In the genomic region with DNA sequence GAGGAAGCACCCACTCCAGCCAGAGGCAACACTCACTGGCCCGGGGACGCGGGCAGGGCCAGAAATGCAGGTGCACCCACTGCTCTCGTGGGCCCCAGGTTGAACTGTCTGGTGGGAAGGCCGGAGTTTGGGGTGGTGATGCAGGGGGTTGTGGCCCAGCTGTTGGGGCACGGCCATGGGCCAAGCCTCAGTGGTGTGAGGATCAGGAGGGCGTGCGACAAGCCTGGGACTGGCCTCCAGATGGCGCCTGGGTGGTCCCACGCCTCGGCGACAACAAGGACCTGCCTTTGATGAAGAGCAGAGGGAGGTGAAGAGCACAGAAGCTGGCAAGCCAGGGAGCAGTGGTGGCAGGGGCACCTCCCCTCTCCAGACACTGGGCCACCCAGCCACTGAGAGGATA, we compare ENCODE assay signal across 15 cellular contexts.
"Had no signal": no experiment of that assay in that cellular context is flagged by ENCODE, and none has a peak within 500 bp of the region (broad histone marks: within the 10 kb centered on the region; RNA-seq: fewer than 3 reads in every experiment).

No MANE protein-coding gene starts in this region.

- H3K27me3 ChIP-seq: ascending aorta, dorsolateral prefrontal cortex, gastrocnemius medialis, heart left ventricle, right lobe of liver, upper lobe of left lung had no signal

- H3K27ac Mint-ChIP-seq: activated CD4-positive, alpha-beta memory T cell treated with anti-CD3 and anti-CD28 coated beads for 36 hours; activated CD8-positive, alpha-beta memory T cell treated with anti-CD3 and anti-CD28 coated beads, Interleukin-2, amount 10 ng/mL, durations not matched to agents 7 days and 5 days; activated naive CD8-positive, alpha-beta T cell treated with anti-CD3 and anti-CD28 coated beads, Interleukin-2, amount 50 U/mL, for 24 hours; nephron; stimulated activated naive CD8-positive, alpha-beta T cell treated with anti-CD3 and anti-CD28 coated beads, Interleukin-15, Interleukin-2, amounts not matched to agents 100 ng/mL and 50 ng/mL, for 24 hours had no signal

- H3K36me3 Mint-ChIP-seq: activated CD8-positive, alpha-beta memory T cell treated with anti-CD3 and anti-CD28 coated beads, Interleukin-2, amount 10 ng/mL, durations not matched to agents 7 days and 5 days had no signal

- H3K27me3 Mint-ChIP-seq: activated CD4-positive, alpha-beta memory T cell treated with anti-CD3 and anti-CD28 coated beads for 36 hours; activated CD8-positive, alpha-beta memory T cell treated with anti-CD3 and anti-CD28 coated beads, Interleukin-2, amount 10 ng/mL, durations not matched to agents 7 days and 5 days; activated naive CD8-positive, alpha-beta T cell treated with anti-CD3 and anti-CD28 coated beads, Interleukin-2, amount 50 U/mL, for 24 hours; stimulated activated naive CD8-positive, alpha-beta T cell treated with anti-CD3 and anti-CD28 coated beads, Interleukin-15, Interleukin-2, amounts not matched to agents 100 ng/mL and 50 ng/mL, for 24 hours had no signal

- H3K9me3 ChIP-seq: ascending aorta, gastrocnemius medialis, heart left ventricle, right lobe of liver, suprapubic skin, upper lobe of left lung had no signal

- H3K27ac ChIP-seq: ascending aorta, dorsolateral prefrontal cortex, gastrocnemius medialis, heart left ventricle, right lobe of liver, suprapubic skin, upper lobe of left lung had no signal

- H3K4me1 ChIP-seq: ascending aorta, gastrocnemius medialis, heart left ventricle, right lobe of liver, suprapubic skin had no signal

- H3K4me1 Mint-ChIP-seq: activated CD8-positive, alpha-beta memory T cell treated with anti-CD3 and anti-CD28 coated beads, Interleukin-2, amount 10 ng/mL, durations not matched to agents 7 days and 5 days; nephron had no signal

- H3K36me3 ChIP-seq: ascending aorta, gastrocnemius medialis, heart left ventricle, right lobe of liver, suprapubic skin had no signal

- H3K4me3 ChIP-seq: ascending aorta, dorsolateral prefrontal cortex, gastrocnemius medialis, heart left ventricle, right lobe of liver, suprapubic skin, upper lobe of left lung had no signal

- H3K4me3 Mint-ChIP-seq: activated CD4-positive, alpha-beta memory T cell treated with anti-CD3 and anti-CD28 coated beads for 36 hours; activated CD8-positive, alpha-beta memory T cell treated with anti-CD3 and anti-CD28 coated beads, Interleukin-2, amount 10 ng/mL, durations not matched to agents 7 days and 5 days; activated naive CD8-positive, alpha-beta T cell treated with anti-CD3 and anti-CD28 coated beads, Interleukin-2, amount 50 U/mL, for 24 hours; nephron; stimulated activated naive CD8-positive, alpha-beta T cell treated with anti-CD3 and anti-CD28 coated beads, Interleukin-15, Interleukin-2, amounts not matched to agents 100 ng/mL and 50 ng/mL, for 24 hours had no signal

- DNase-seq: activated CD4-positive, alpha-beta memory T cell treated with anti-CD3 and anti-CD28 coated beads for 36 hours; activated CD8-positive, alpha-beta memory T cell treated with anti-CD3 and anti-CD28 coated beads, Interleukin-2, amount 10 ng/mL, durations not matched to agents 7 days and 5 days; activated gamma-delta T cell treated with Interleukin-2 at 50 U/mL for 16 hours; activated naive CD8-positive, alpha-beta T cell treated with anti-CD3 and anti-CD28 coated beads, Interleukin-2, amount 50 U/mL, for 24 hours; activated T-cell treated with anti-CD3 and anti-CD28 coated beads, Interleukin-2, amount 50 U/mL, for 48 hours; mesenchymal stem cell had no signal

- ATAC-seq: activated CD8-positive, alpha-beta memory T cell treated with anti-CD3 and anti-CD28 coated beads, Interleukin-2, amount 10 ng/mL, durations not matched to agents 7 days and 5 days; activated naive CD8-positive, alpha-beta T cell treated with anti-CD3 and anti-CD28 coated beads, Interleukin-2, amount 50 U/mL, for 24 hours; gastrocnemius medialis; heart left ventricle; right lobe of liver had no signal

- H3K9me3 Mint-ChIP-seq: activated CD4-positive, alpha-beta memory T cell treated with anti-CD3 and anti-CD28 coated beads for 36 hours; activated naive CD8-positive, alpha-beta T cell treated with anti-CD3 and anti-CD28 coated beads, Interleukin-2, amount 50 U/mL, for 24 hours; nephron; stimulated activated naive CD8-positive, alpha-beta T cell treated with anti-CD3 and anti-CD28 coated beads, Interleukin-15, Interleukin-2, amounts not matched to agents 100 ng/mL and 50 ng/mL, for 24 hours had no signal
